ENCODE assay signal across 9 cellular contexts in the genomic region with DNA sequence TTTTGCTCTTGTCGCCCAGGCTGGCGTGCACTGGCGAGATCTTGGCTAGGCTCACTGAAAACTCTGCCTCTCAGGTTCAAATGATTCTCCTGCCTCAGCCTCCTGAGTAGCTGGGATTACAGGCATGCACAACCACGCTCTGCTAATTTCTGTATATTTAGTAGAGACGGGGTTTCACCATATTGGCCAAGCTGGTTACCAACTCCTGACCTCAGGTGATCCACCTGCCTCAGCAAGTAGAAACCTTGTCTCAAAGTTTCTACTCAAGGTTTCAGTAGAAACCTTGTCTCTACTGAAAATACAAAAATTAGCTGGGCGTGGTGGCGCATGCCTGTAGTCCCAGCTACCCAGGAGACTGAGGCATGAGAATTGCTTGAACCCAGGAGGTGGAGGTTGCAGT. TPM values are rescaled to one million over a fixed set of nuclear protein-coding genes. Genes with fewer than 3 reads are reported as not detected.
DNase-seq lines count a peak whose midpoint lies in the region; ATAC-seq, FAIRE-seq and TF ChIP-seq lines count a peak whose summit lies in the region.
"Not testable (repeated sequence)": the region's sequence is repeated elsewhere in the genome, so short reads cannot be mapped to it uniquely, and the experiment has no call there.
"Had no signal": no experiment of that assay in that cellular context is flagged by ENCODE, and none has a peak within 500 bp of the region (broad histone marks: within the 10 kb centered on the region; RNA-seq: fewer than 3 reads in every experiment).

No MANE protein-coding gene starts in this region.

- CTCF ChIA-PET in Caco-2 (lab: Charles Lee); activated B cell treated with CpG ODN at 0.5 μM for 24 hours (lab: Charles Lee): not testable (repeated sequence)
- CTCF ChIA-PET in GM12878 (lab: Yijun Ruan, JAX), result interaction anchor here (0.6 to 1.4 kb wide), 3 partner anchors 12 to 461 kb away, joined by 3 read pairs; no protein-coding TSS in a partner anchor

- ATAC-seq in activated B cell treated with CpG ODN at 0.5 μM for 24 hours (ENCODE audit: low read depth); GM12878; natural killer cell: not testable (repeated sequence)

- not testable (repeated sequence) for FAIRE-seq in GM12878 (lab: Jason Lieb, UNC)

- POLR2A ChIA-PET in Caco-2 (lab: Charles Lee); activated B cell treated with CpG ODN at 0.5 μM for 24 hours (lab: Charles Lee): not testable (repeated sequence)
- POLR2A ChIA-PET in GM12878 (lab: Charles Lee), result interaction anchor here (0.7 to 1.0 kb wide), 2 partner anchors 9 to 21 kb away, joined by 3 to 4 read pairs; no protein-coding TSS in a partner anchor

- H3K27ac Mint-ChIP-seq in Caco-2 (ENCODE audit: unreplicated experiment) (peak overlapping the region; percentile 42), activated B cell treated with CpG ODN at 0.5 μM for 24 hours (peak overlapping the region; percentile 30), natural killer cell (peak overlapping the region; percentile 43 to 65)

- not testable (repeated sequence) for H3K27me3 Mint-ChIP-seq in Caco-2 (ENCODE audit: insufficient read depth, unreplicated experiment); activated B cell treated with CpG ODN at 0.5 μM for 24 hours; natural killer cell (ENCODE audit: low read depth in 2 of 2)

- not testable (repeated sequence) for H3K36me3 Mint-ChIP-seq in Caco-2 (ENCODE audit: insufficient read depth, unreplicated experiment); activated B cell treated with CpG ODN at 0.5 μM for 24 hours (ENCODE audit: low read depth); natural killer cell

- RAD21 ChIA-PET in GM12878 (lab: Charles Lee; ENCODE audit: unreplicated experiment), result not testable (repeated sequence)

- DNase-seq in Caco-2; activated B cell treated with CpG ODN at 0.5 μM for 24 hours; GM12878 (ENCODE audit: low read depth, low spot score); esophagus squamous epithelium (lab: John Stamatoyannopoulos, UW); natural killer cell: not testable (repeated sequence)
- peak; percentile 58 for DNase-seq in MM.1S

- not testable (repeated sequence) for H3K9me2 ChIP-seq in MM.1S (replicated peaks; ENCODE audit: insufficient read depth, low read length)

- not testable (repeated sequence) for H3K9ac ChIP-seq in MM.1S (ENCODE audit: low read length); GM12878 (ENCODE audit: control insufficient read depth, insufficient read depth, low read length)

- peaks cover 16% of the 10 kb centered on the region for H3F3A ChIP-seq in MM.1S (ENCODE audit: insufficient read depth, low read length)

- not testable (repeated sequence) for H3K4me1 ChIP-seq in Caco-2
- H3K4me1 ChIP-seq in MM.1S (ENCODE audit: low read length), result peaks cover 15% of the 10 kb centered on the region
- H3K4me1 ChIP-seq in GM12878 (ENCODE audit: control insufficient read depth, insufficient read depth, low read length), result peaks cover 48% of the 10 kb centered on the region
- peaks cover 28 to 74% (median 29%) of the 10 kb centered on the region in 3 donors for H3K4me1 ChIP-seq in esophagus squamous epithelium

- not testable (repeated sequence) for H2AFZ ChIP-seq in MM.1S (ENCODE audit: low read length); GM12878 (ENCODE audit: control insufficient read depth, low read depth, low read length)

- WGBS in GM12878 (ENCODE audit: insufficient coverage, insufficient replicate concordance, low lambda C conversion rate, missing lambda C conversion rate), result 46% methylated on average over 7 of the region's 7 CpGs
- WGBS in esophagus squamous epithelium, 2 donors, result 72% methylated on average over 6 of the region's 7 CpGs; no CpG with 5 or more reads in 1 of the 2 donors

- H3K4me3 ChIP-seq in Caco-2 (ENCODE audit: low read depth, low read length); MM.1S (ENCODE audit: low read length); GM12878; esophagus squamous epithelium: not testable (repeated sequence)

- not testable (repeated sequence) for H3K4me1 Mint-ChIP-seq in Caco-2 (ENCODE audit: low read depth, unreplicated experiment)
- H3K4me1 Mint-ChIP-seq in activated B cell treated with CpG ODN at 0.5 μM for 24 hours (peaks cover 59% of the 10 kb centered on the region), natural killer cell (peaks cover 50 to 59% of the 10 kb centered on the region in 2 donors)

- H3K9me3 Mint-ChIP-seq in Caco-2 (ENCODE audit: unreplicated experiment); activated B cell treated with CpG ODN at 0.5 μM for 24 hours; natural killer cell: not testable (repeated sequence)

- H4K20me1 ChIP-seq in MM.1S (ENCODE audit: insufficient read depth, low read length); GM12878 (ENCODE audit: control insufficient read depth, insufficient read depth): not testable (repeated sequence)

- TF ChIP-seq RAD21 in GM12878 (IDR thresholded peaks at IDR 0.05; ENCODE audit: insufficient read depth, low read depth, low read length), result not testable (repeated sequence)

- TF ChIP-seq EP300 in GM12878 (IDR thresholded peaks at IDR 0.05; ENCODE audit: borderline replicate concordance in 1 of 2, control insufficient read depth in 1 of 2, low read depth in 2 of 2, low read length in 2 of 2), result not testable (repeated sequence)

- H3K9me3 ChIP-seq in Caco-2; MM.1S (replicated peaks; ENCODE audit: insufficient read depth, low read length); GM12878 (replicated peaks; ENCODE audit: control insufficient read depth, insufficient read depth, low read length); esophagus squamous epithelium: not testable (repeated sequence)

- intact Hi-C loops in Caco-2 (cut with micrococcal nuclease; ENCODE audit: unreplicated experiment); activated B cell treated with CpG ODN at 0.5 μM for 24 hours (cut with micrococcal nuclease); GM12878 (cut with micrococcal nuclease; ENCODE audit: unreplicated experiment); esophagus squamous epithelium (cut with DNase I); natural killer cell (cut with micrococcal nuclease): not testable (repeated sequence)

- TF ChIP-seq CTCF in Caco-2 (IDR thresholded peaks at IDR 0.05; ENCODE audit: insufficient read depth in 1 of 2, low read depth in 1 of 2, low read length in 1 of 2, severe bottlenecking in 1 of 2, unreplicated experiment in 1 of 2); MM.1S (IDR thresholded peaks at IDR 0.05; ENCODE audit: low read length); activated B cell treated with CpG ODN at 0.5 μM for 24 hours (IDR thresholded peaks at IDR 0.05); GM12878 (IDR thresholded peaks at IDR 0.05 in 2 of 3, conservative IDR thresholded peaks at IDR 0.05 in 1 of 3; ENCODE audit: control insufficient read depth in 2 of 3, extremely low read depth in 1 of 3, insufficient read depth in 1 of 3, low read depth in 3 of 3, low read length in 3 of 3); esophagus squamous epithelium (IDR thresholded peaks at IDR 0.05); natural killer cell (IDR thresholded peaks at IDR 0.05): not testable (repeated sequence)

- in situ Hi-C loops in GM12878 (cut with MboI), result not testable (repeated sequence)

- H3K79me2 ChIP-seq in MM.1S (ENCODE audit: low read length); GM12878 (ENCODE audit: control insufficient read depth, insufficient read depth, low read length): not testable (repeated sequence)

- H3K4me3 Mint-ChIP-seq in Caco-2 (ENCODE audit: unreplicated experiment); activated B cell treated with CpG ODN at 0.5 μM for 24 hours: not testable (repeated sequence)
- H3K4me3 Mint-ChIP-seq in natural killer cell, result peak overlapping the region; percentile 26

- SMC1A ChIA-PET in GM12878 (lab: Charles Lee; ENCODE audit: uncharacterized antibody, unreplicated experiment), result interaction anchor here (0.6 to 0.9 kb wide), 3 partner anchors 9 to 1214 kb away, joined by 3 read pairs; no protein-coding TSS in a partner anchor

- peak overlapping the region; percentile 66; the same call in 1 of the 2 replicates for H3K4me2 ChIP-seq in MM.1S (ENCODE audit: low read depth, low read length)
- H3K4me2 ChIP-seq in GM12878 (ENCODE audit: control insufficient read depth, insufficient read depth), result peak overlapping the region; percentile 39; the same call in 1 of the 2 replicates

- not testable (repeated sequence) for H3K36me3 ChIP-seq in Caco-2 (ENCODE audit: control insufficient read depth, insufficient read depth, low read length); MM.1S (replicated peaks; ENCODE audit: insufficient read depth, low read length); GM12878 (ENCODE audit: control insufficient read depth in 2 of 2, insufficient read depth in 2 of 2, low read length in 1 of 2); esophagus squamous epithelium

- not testable (repeated sequence) for TF ChIP-seq POLR2A in GM12878 (IDR thresholded peaks at IDR 0.05; ENCODE audit: low read depth, low read length); esophagus squamous epithelium (IDR thresholded peaks at IDR 0.05)

- BruUV-seq in Caco-2 (replicated peaks; lab: Mats Ljungman, UMichigan); GM12878 (replicated peaks; lab: Mats Ljungman, UMichigan): not testable (repeated sequence)

- H3K27me3 ChIP-seq in Caco-2 (replicated peaks; ENCODE audit: control insufficient read depth, insufficient read depth, low read length); MM.1S (replicated peaks; ENCODE audit: insufficient read depth, low read length); GM12878 (replicated peaks in 1 of 2; ENCODE audit: control insufficient read depth in 2 of 2, insufficient read depth in 2 of 2, low read length in 1 of 2); esophagus squamous epithelium: not testable (repeated sequence)

- H3K27ac ChIP-seq in MM.1S (ENCODE audit: low read length) (peak overlapping the region; percentile 91; the same call in 1 of the 2 replicates), esophagus squamous epithelium (peak overlapping the region in 3 of 4 donors; percentile 71 to 91 (median 71))
- H3K27ac ChIP-seq in GM12878 (ENCODE audit: control insufficient read depth, insufficient read depth), result not testable (repeated sequence)

RNA-seq across cellular contexts. Expression of a gene that starts 8.3 kb away (rescaled TPM):
- total RNA-seq in Caco-2 (2022) (17.7 and 19.5 TPM in 2 replicates), activated B cell treated with CpG ODN at 0.5 μM for 24 hours (26.0 and 28.3 TPM in 2 replicates), GM12878 (2014; rRNA removed) (14.6 and 15.2 TPM in 2 replicates), GM12878 (2014; rRNA removed; fragmentation: Illumina TruSeq; extraction: Trizol) (11.6 and 13.2 TPM in 2 replicates), GM12878 (2021) (15.0 and 15.2 TPM in 2 replicates), esophagus squamous epithelium (10 to 100 TPM; 15.7 to 31.7 (median 20.0) TPM), natural killer cell (10 to 100 TPM; 33.7 to 42.5 (median 38.7) TPM)
- 39.3 and 44.3 TPM in 2 replicates for total RNA-seq in GM12878 (2013; cell fraction: nucleolus; rRNA removed)
- 9.1 TPM for polyA plus RNA-seq in GM12878 (2011; ENCODE audit: low read depth)
- polyA plus RNA-seq in GM12878 (2011; rRNA removed) (9.6 and 10.1 TPM in 2 replicates), GM12878 (2014; fragmentation: Illumina TruSeq; extraction: Trizol) (14.8 and 15.1 TPM in 2 replicates), GM12878 (2014; fragmentation: Nextera tagmentation; extraction: Ambion mirVana) (1 to 10 TPM; 4.8 to 5.8 TPM), GM12878 (2014; rRNA removed) (18.6 and 19.4 TPM in 2 replicates), GM12878 (2016; fragmentation: Nextera tagmentation; extraction: Ambion mirVana) (10 to 100 TPM; 16.8 to 18.4 TPM)
- 10.5 and 15.0 TPM in 2 replicates for polyA plus RNA-seq in GM12878 (2011; cell fraction: cytosol; rRNA removed)
- 22.9 and 45.6 TPM in 2 replicates for polyA plus RNA-seq in GM12878 (2011; cell fraction: nucleus; rRNA removed)
- polyA plus RNA-seq in GM12878 (2012), result 8.9 and 9.3 TPM in 2 replicates
- 6.3 and 8.4 TPM in 2 replicates for polyA minus RNA-seq in GM12878 (2011; rRNA and poly(A)+ RNA removed)
- 3.3 and 11.3 TPM in 2 replicates for polyA minus RNA-seq in GM12878 (2011; cell fraction: cytosol; rRNA and poly(A)+ RNA removed)
- 9.9 and 16.4 TPM in 2 replicates for polyA minus RNA-seq in GM12878 (2011; cell fraction: nucleus; rRNA and poly(A)+ RNA removed)

RNA-seq across cellular contexts. Expression of a gene that starts 11.4 kb away (rescaled TPM):
- 12.2 and 14.9 TPM in 2 replicates for total RNA-seq in Caco-2 (2022)
- 26.5 and 30.0 TPM in 2 replicates for total RNA-seq in activated B cell treated with CpG ODN at 0.5 μM for 24 hours
- total RNA-seq in GM12878 (2013; cell fraction: nucleolus; rRNA removed), result 3.3 and 3.6 TPM in 2 replicates
- 30.8 and 31.8 TPM in 2 replicates for total RNA-seq in GM12878 (2014; rRNA removed)
- total RNA-seq in GM12878 (2014; rRNA removed; fragmentation: Illumina TruSeq; extraction: Trizol), result 24.8 and 27.6 TPM in 2 replicates
- 21.9 and 23.9 TPM in 2 replicates for total RNA-seq in GM12878 (2021)
- polyA plus RNA-seq in GM12878 (2011; ENCODE audit: low read depth), result 8.8 TPM
- polyA plus RNA-seq in GM12878 (2011; rRNA removed), result 16.4 and 16.8 TPM in 2 replicates
- 17.1 and 19.9 TPM in 2 replicates for polyA plus RNA-seq in GM12878 (2011; cell fraction: cytosol; rRNA removed)
- 3.8 and 4.9 TPM in 2 replicates for polyA plus RNA-seq in GM12878 (2011; cell fraction: nucleus; rRNA removed)
- 15.7 and 16.3 TPM in 2 replicates for polyA plus RNA-seq in GM12878 (2012)
- 22.3 and 26.6 TPM in 2 replicates for polyA plus RNA-seq in GM12878 (2014; fragmentation: Illumina TruSeq; extraction: Trizol)
- polyA plus RNA-seq in GM12878 (2014; fragmentation: Nextera tagmentation; extraction: Ambion mirVana), result 10 to 100 TPM; 19.8 to 20.3 TPM
- 23.1 and 23.9 TPM in 2 replicates for polyA plus RNA-seq in GM12878 (2014; rRNA removed)
- polyA plus RNA-seq in GM12878 (2016; fragmentation: Nextera tagmentation; extraction: Ambion mirVana), result 10 to 100 TPM; 37.3 to 44.0 TPM
- 21.4 and 38.8 TPM in 2 replicates for polyA minus RNA-seq in GM12878 (2011; rRNA and poly(A)+ RNA removed)
- 8.0 and 21.7 TPM in 2 replicates for polyA minus RNA-seq in GM12878 (2011; cell fraction: cytosol; rRNA and poly(A)+ RNA removed)
- 1.1 and 2.6 TPM in 2 replicates for polyA minus RNA-seq in GM12878 (2011; cell fraction: nucleus; rRNA and poly(A)+ RNA removed)
- total RNA-seq in esophagus squamous epithelium, result 100 to 1,000 TPM; 315 to 901 (median 457) TPM
- 10 to 100 TPM; 48.6 to 52.8 (median 49.2) TPM for total RNA-seq in natural killer cell

RNA-seq across cellular contexts. Expression of a gene that starts 58.5 kb away (rescaled TPM):
- not detected in 2 replicates for total RNA-seq in Caco-2 (2022)
- not detected in 2 replicates for total RNA-seq in activated B cell treated with CpG ODN at 0.5 μM for 24 hours
- not detected in 2 replicates for total RNA-seq in GM12878 (2013; cell fraction: nucleolus; rRNA removed)
- not detected in 2 replicates for total RNA-seq in GM12878 (2014; rRNA removed)
- not detected in 2 replicates for total RNA-seq in GM12878 (2014; rRNA removed; fragmentation: Illumina TruSeq; extraction: Trizol)
- total RNA-seq in GM12878 (2021), result 0.08 TPM in 1 of 2 replicates, not detected in the other
- polyA plus RNA-seq in GM12878 (2011; ENCODE audit: low read depth), result not detected
- not detected in 2 replicates for polyA plus RNA-seq in GM12878 (2011; rRNA removed)
- not detected in 2 replicates for polyA plus RNA-seq in GM12878 (2011; cell fraction: cytosol; rRNA removed)
- not detected in 2 replicates for polyA plus RNA-seq in GM12878 (2011; cell fraction: nucleus; rRNA removed)
- polyA plus RNA-seq in GM12878 (2012), result not detected in 2 replicates
- polyA plus RNA-seq in GM12878 (2014; fragmentation: Illumina TruSeq; extraction: Trizol), result not detected in 2 replicates
- polyA plus RNA-seq in GM12878 (2014; fragmentation: Nextera tagmentation; extraction: Ambion mirVana), result not detected
- not detected in 2 replicates for polyA plus RNA-seq in GM12878 (2014; rRNA removed)
- polyA plus RNA-seq in GM12878 (2016; fragmentation: Nextera tagmentation; extraction: Ambion mirVana), result not detected
- not detected in 2 replicates for polyA minus RNA-seq in GM12878 (2011; rRNA and poly(A)+ RNA removed)
- not detected in 2 replicates for polyA minus RNA-seq in GM12878 (2011; cell fraction: cytosol; rRNA and poly(A)+ RNA removed)
- polyA minus RNA-seq in GM12878 (2011; cell fraction: nucleus; rRNA and poly(A)+ RNA removed), result not detected in 2 replicates
- total RNA-seq in esophagus squamous epithelium, result 1 to 10 TPM; 2.8 to 7.5 (median 4.8) TPM
- total RNA-seq in natural killer cell, result not detected
- total RNA-seq: G401, HT-29 had no signal
- polyA plus RNA-seq: CD4-positive, alpha-beta memory T cell had no signal

Comparison
In these comparisons a context has a peak if more than half of its experiments do, and no peak if none do; other contexts are left out.
1. RNA of a gene that starts 11.4 kb away (total RNA-seq): 315 to 901 TPM in esophagus squamous epithelium; 48.6 to 52.8 TPM in natural killer cell, 3.3 to 31.8 TPM in GM12878, 26.5 to 30.0 TPM in activated B cell treated with CpG ODN at 0.5 μM for 24 hours and 12.2 to 14.9 TPM in Caco-2; every median in the first group is over 4 times any median in the second.
2. Peak in every context shown above with its lines, with median percentiles within 50 percentile points of each other: H3K27ac Mint-ChIP-seq.